In the genomic region with DNA sequence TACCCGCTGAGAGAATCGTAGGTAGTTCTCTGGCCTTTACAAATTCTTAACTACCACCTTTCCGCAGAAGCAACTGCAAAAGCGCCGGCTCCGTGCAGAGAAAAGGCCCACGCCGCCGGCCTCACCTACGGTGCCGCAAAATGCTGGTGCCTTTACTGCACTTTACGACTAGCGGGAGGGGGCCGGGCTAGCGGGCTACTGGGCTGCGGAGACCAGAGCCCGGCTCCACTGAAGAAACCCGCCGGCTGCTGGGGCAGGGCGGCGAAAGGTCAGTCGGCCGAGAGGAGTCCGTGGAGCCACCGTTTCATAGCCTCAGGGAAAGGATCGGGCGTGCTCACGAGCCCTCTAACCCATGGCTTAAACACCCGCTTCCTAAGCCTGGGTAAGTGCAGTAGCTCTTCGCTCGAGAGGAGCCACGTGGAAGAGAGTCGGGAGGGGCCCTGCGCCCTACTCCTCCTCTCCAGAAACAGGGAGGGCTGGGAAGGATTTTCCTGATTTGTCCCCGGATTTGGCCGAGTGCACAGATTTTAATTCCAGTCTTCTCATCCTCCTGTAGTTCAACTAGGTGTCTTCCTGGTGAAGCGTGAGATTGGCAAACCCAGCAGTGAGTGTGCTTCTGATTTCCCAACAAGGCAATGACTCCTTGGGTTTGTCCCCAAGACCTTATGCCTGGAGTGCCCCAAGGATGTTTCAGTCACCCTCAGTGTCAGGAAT, we compare ENCODE assay signal across 8 cellular contexts. TPM values are rescaled to one million over a fixed set of nuclear protein-coding genes. Genes with fewer than 3 reads are reported as not detected.
DNase-seq lines count a peak whose midpoint lies in the region; ATAC-seq and TF ChIP-seq lines count a peak whose summit lies in the region.

Gene DPH5 (minus strand): TSS at position 105 of the 714 bp plus-strand sequence. CDS start 341 bp downstream, outside the sequence.

- peak within 1 kb of the TSS; percentile 82 for H3K14ac ChIP-seq in trophoblast cell (ENCODE audit: low read length)

- WGBS in trophoblast cell (ENCODE audit: extremely low coverage, insufficient coverage, insufficient read length), result no CpG with 5 or more reads among the region's 37 CpGs
- WGBS in transverse colon (ENCODE audit: low coverage in 1 of 2), 2 donors, result 1 to 10% methylated on average over 2 to 37 of the region's 37 CpGs

- TF ChIP-seq POLR2A in transverse colon (IDR thresholded peaks at IDR 0.05), result peak; percentile 72

- DNase-seq in GM10266 (ENCODE audit: extremely low spot score) (peak; percentile 70), NCI-H1105 (lab: John Stamatoyannopoulos, UW) (peak; percentile 88), SW480 (ENCODE audit: low spot score) (peak; percentile 81), adipocyte (ENCODE audit: low read depth) (peak; percentile 94), cardiac septum (ENCODE audit: low spot score) (peak; percentile 96), trophoblast cell (peak; percentile 88 to 92), transverse colon (peak; percentile 93)

- H2AK5ac ChIP-seq in trophoblast cell (ENCODE audit: low read length), result peak within 1 kb of the TSS; percentile 73

- H4K91ac ChIP-seq in trophoblast cell (ENCODE audit: low read depth, low read length), result peak within 1 kb of the TSS; percentile 60

- H3K9me3 ChIP-seq in adipocyte (ENCODE audit: control insufficient read depth, low read length), result no peaks in the 10 kb centered on the region
- H3K9me3 ChIP-seq in trophoblast cell (ENCODE audit: insufficient read depth, low read depth, low read length), result no peaks in the 10 kb centered on the region
- H3K9me3 ChIP-seq in transverse colon, result no peaks in the 10 kb centered on the region

- peak within 1 kb of the TSS; percentile 42 for H2AFZ ChIP-seq in trophoblast cell (ENCODE audit: insufficient read depth, low read length, poor library complexity)

- H2BK12ac ChIP-seq in trophoblast cell (ENCODE audit: low read length), result no peak within 1 kb of the TSS

- H2BK5ac ChIP-seq in trophoblast cell (ENCODE audit: low read depth, low read length, poor library complexity), result peak within 1 kb of the TSS; percentile 71

- peaks cover 6% of the 10 kb centered on the region for H3K79me1 ChIP-seq in trophoblast cell (ENCODE audit: low read length)

- H3K9ac ChIP-seq in adipocyte (ENCODE audit: low read length) (peak within 1 kb of the TSS; percentile 96), trophoblast cell (ENCODE audit: low read length) (peak within 1 kb of the TSS; percentile 63)

- TF ChIP-seq EP300 in transverse colon (IDR thresholded peaks at IDR 0.05; ENCODE audit: low read depth), result no peak

- H2BK120ac ChIP-seq in trophoblast cell (ENCODE audit: insufficient read depth, low read length, poor library complexity), result peak within 1 kb of the TSS; percentile 67

- peak within 1 kb of the TSS; percentile 68 for H3K4me2 ChIP-seq in trophoblast cell (ENCODE audit: low read length)

- in situ Hi-C loops in transverse colon (cut with MboI; ENCODE audit: low pct_ligation_motif_present in 1 of 4, low pct_unique_long_range_greater_than_20kb in 1 of 4, low sequenced_read_pairs in 3 of 4), result no loop called here

- no peak within 1 kb of the TSS for H3K23ac ChIP-seq in trophoblast cell (ENCODE audit: low read length)

- H3K4me3 ChIP-seq in adipocyte (ENCODE audit: low read length), result peak within 1 kb of the TSS; percentile 93
- H3K4me3 ChIP-seq in trophoblast cell (ENCODE audit: low read depth, low read length), result peak within 1 kb of the TSS; percentile 72
- H3K4me3 ChIP-seq in transverse colon, result peak within 1 kb of the TSS; percentile 43 to 72 (median 64)

- H4K12ac ChIP-seq in trophoblast cell (ENCODE audit: low read depth, low read length), result peak within 1 kb of the TSS; percentile 77

- peak within 1 kb of the TSS; percentile 87 for H3K4ac ChIP-seq in trophoblast cell (ENCODE audit: low read depth, low read length)

- peak within 1 kb of the TSS; percentile 95 for H4K8ac ChIP-seq in trophoblast cell (ENCODE audit: low read depth, low read length)

- H3K4me1 ChIP-seq in adipocyte (ENCODE audit: control insufficient read depth, insufficient read depth, low read length) (peaks cover 24% of the 10 kb centered on the region), trophoblast cell (ENCODE audit: control insufficient read depth in 1 of 2, insufficient read depth in 2 of 2, low read length in 2 of 2) (no peaks in the 10 kb centered on the region), transverse colon (peaks cover 4 to 29% (median 6%) of the 10 kb centered on the region in 4 donors)

- peak; percentile 79 for ATAC-seq in HG02610 (IDR thresholded peaks at IDR 0.05; ENCODE audit: unreplicated experiment)

- H3K27ac ChIP-seq in trophoblast cell (ENCODE audit: low read depth, low read length) (peak within 1 kb of the TSS; percentile 25), transverse colon (peak within 1 kb of the TSS; percentile 83 to 89 (median 86))

- intact Hi-C loops in cardiac septum (cut with DNase I), result loop anchor here (1.0 to 5.0 kb wide), 3 partner anchors 24 to 261 kb away; no protein-coding TSS in a partner anchor
- intact Hi-C loops in transverse colon (cut with DNase I; ENCODE audit: low total_unique reads), result no loop called here

- peaks cover 5% of the 10 kb centered on the region for H3K79me2 ChIP-seq in trophoblast cell (ENCODE audit: control insufficient read depth, insufficient read depth, low read length, poor library complexity)

- peaks cover 4% of the 10 kb centered on the region for H3K36me3 ChIP-seq in adipocyte (ENCODE audit: control insufficient read depth, insufficient read depth, low read length, severe bottlenecking)
- peaks cover 0 to 1% of the 10 kb centered on the region in 2 experiments for H3K36me3 ChIP-seq in trophoblast cell (ENCODE audit: control insufficient read depth in 1 of 2, insufficient read depth in 2 of 2, low read length in 2 of 2)
- no peaks in the 10 kb centered on the region for H3K36me3 ChIP-seq in transverse colon

- TF ChIP-seq CTCF in GM10266 (IDR thresholded peaks at IDR 0.05; ENCODE audit: control insufficient read depth, insufficient read depth, low read depth, missing control alignments) (no peak), transverse colon (IDR thresholded peaks at IDR 0.05) (no peak)

- H3K27me3 ChIP-seq in adipocyte (replicated peaks; ENCODE audit: control insufficient read depth, insufficient read depth, low read length) (no peaks in the 10 kb centered on the region), trophoblast cell (ENCODE audit: insufficient read depth, low read length) (no peaks in the 10 kb centered on the region), transverse colon (no peaks in the 10 kb centered on the region)

- H3K18ac ChIP-seq in trophoblast cell (ENCODE audit: low read length), result peak within 1 kb of the TSS; percentile 45

RNA-seq across cellular contexts. Expression of gene DPH5, which starts in this region (rescaled TPM):
- 35.4 TPM for total RNA-seq in cardiac septum
- 23.7 and 27.1 TPM in 2 replicates for polyA plus RNA-seq in trophoblast cell (2013)
- total RNA-seq in transverse colon, result 10 to 100 TPM in 3 of 4 donors, not detected in 1; 18.3 to 20.5 (median 18.9) TPM

Comparison
In these comparisons a context has a peak if more than half of its experiments do, and no peak if none do; other contexts are left out.
1. Peak in every context shown above with its lines: DNase-seq, ATAC-seq, H3K4me3 ChIP-seq and H3K27ac ChIP-seq.